30 cellular contexts compared by ENCODE assay signal in the genomic region with DNA sequence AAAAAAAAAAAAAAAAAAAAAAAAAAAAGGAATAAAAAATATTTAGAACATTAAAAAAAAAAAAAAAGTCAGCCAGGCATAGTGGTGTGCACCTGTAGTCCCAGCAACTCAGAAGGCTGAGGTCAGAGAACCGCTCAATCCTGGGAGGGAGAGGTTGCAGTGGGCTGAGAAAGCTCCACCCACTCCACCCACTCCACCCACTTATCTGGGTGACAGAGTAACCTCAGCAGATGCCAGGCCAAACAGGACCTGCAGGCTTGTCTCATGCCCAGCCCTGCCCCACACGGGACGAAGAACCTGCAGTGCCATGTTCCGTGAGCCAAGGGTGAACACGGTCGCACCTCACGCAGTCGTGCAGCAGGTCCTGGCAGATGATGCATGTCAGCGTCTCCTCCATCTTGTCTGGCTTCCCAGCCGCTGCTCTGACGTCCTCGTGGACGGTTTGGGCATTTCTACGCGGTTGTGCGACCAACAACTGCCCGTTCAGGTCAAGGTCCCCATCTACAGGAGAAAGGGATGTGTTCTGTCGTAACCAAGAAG. TPM values are rescaled to one million over a fixed set of nuclear protein-coding genes. Genes with fewer than 3 reads are reported as not detected.
DNase-seq lines count a peak whose midpoint lies in the region; ATAC-seq, FAIRE-seq and TF ChIP-seq lines count a peak whose summit lies in the region.
"Had no signal": no experiment of that assay in that cellular context is flagged by ENCODE, and none has a peak within 500 bp of the region (broad histone marks: within the 10 kb centered on the region; RNA-seq: fewer than 3 reads in every experiment).

No MANE protein-coding gene starts in this region.

- H3K4me1 Mint-ChIP-seq in endothelial cell (ENCODE audit: unreplicated experiment), result no peaks in the 10 kb centered on the region
- H3K4me1 Mint-ChIP-seq: central memory CD8-positive, alpha-beta T cell had no signal

- 88 to 92% (median 91%) methylated on average over 18 of the region's 18 CpGs for WGBS in heart left ventricle, 4 donors

- ATAC-seq in heart left ventricle, result peak in 3 of 4 donors; percentile 27 to 48 (median 38)
- peak; percentile 54 for ATAC-seq in mucosa of descending colon

- FAIRE-seq in urothelium cell line (lab: Jason Lieb, UNC), result peak; percentile 32
- FAIRE-seq: astrocyte, endometrium, HTR-8/SVneo had no signal

- peak overlapping the region; percentile 65 for H3K4me3 Mint-ChIP-seq in endothelial cell (ENCODE audit: unreplicated experiment)
- H3K4me3 Mint-ChIP-seq: activated CD4-positive, alpha-beta T cell treated with anti-CD3 and anti-CD28 coated beads, Interleukin-2, amount 10 ng/mL, durations not matched to agents 7 days and 5 days; activated naive CD8-positive, alpha-beta T cell; CD4-positive, alpha-beta memory T cell; central memory CD8-positive, alpha-beta T cell had no signal

- no peaks in the 10 kb centered on the region for H3K4me1 ChIP-seq in heart left ventricle
- no peaks in the 10 kb centered on the region for H3K4me1 ChIP-seq in right atrium auricular region
- no peaks in the 10 kb centered on the region for H3K4me1 ChIP-seq in mucosa of descending colon (ENCODE audit: low read depth)
- H3K4me1 ChIP-seq in A673 (ENCODE audit: insufficient read depth, low read length, poor library complexity, severe bottlenecking), result no peaks in the 10 kb centered on the region
- H3K4me1 ChIP-seq: right lobe of liver had no signal

- CTCF ChIA-PET in A673 (lab: Charles Lee), result no interaction called here

- H3K4me3 ChIP-seq in heart left ventricle (no peak overlapping the region), right atrium auricular region (no peak overlapping the region), mucosa of descending colon (no peak overlapping the region), A673 (ENCODE audit: low read depth, low read length, poor library complexity, severe bottlenecking) (no peak overlapping the region)
- H3K4me3 ChIP-seq: GM23248, right lobe of liver, suprapubic skin had no signal

- TF ChIP-seq CTCF in heart left ventricle (IDR thresholded peaks at IDR 0.05), result no peak
- TF ChIP-seq CTCF in right atrium auricular region (IDR thresholded peaks at IDR 0.05), result no peak
- TF ChIP-seq CTCF in endothelial cell (IDR thresholded peaks at IDR 0.05; ENCODE audit: unreplicated experiment), result no peak
- TF ChIP-seq CTCF in mucosa of descending colon (IDR thresholded peaks at IDR 0.05), result no peak
- no peak for TF ChIP-seq CTCF in A673 (conservative IDR thresholded peaks at IDR 0.05; ENCODE audit: low read depth, low read length)

- no peak overlapping the region for H3K27ac Mint-ChIP-seq in endothelial cell (ENCODE audit: unreplicated experiment)
- H3K27ac Mint-ChIP-seq: activated CD4-positive, alpha-beta T cell treated with anti-CD3 and anti-CD28 coated beads, Interleukin-2, amount 10 ng/mL, durations not matched to agents 7 days and 5 days; activated naive CD8-positive, alpha-beta T cell; activated T-helper 2 cell treated with anti-CD3 and anti-CD28 coated beads, Interferon-gamma antibody, Interleukin-2, Interleukin-4, amounts not matched to agents 10 μg/mL and 5 μg/mL and 100 μg/mL, durations not matched to agents 14 hours and 24 hours and 36 hours had no signal

- intact Hi-C loops in heart left ventricle (cut with DNase I) (no loop called here), mucosa of descending colon (cut with DNase I, micrococcal nuclease) (no loop called here), A673 (cut with micrococcal nuclease; ENCODE audit: unreplicated experiment) (no loop called here)

- peaks cover 4% of the 10 kb centered on the region for H3K27me3 Mint-ChIP-seq in endothelial cell (ENCODE audit: unreplicated experiment)
- H3K27me3 Mint-ChIP-seq: activated CD4-positive, alpha-beta T cell treated with anti-CD3 and anti-CD28 coated beads, Interleukin-2, amount 10 ng/mL, durations not matched to agents 7 days and 5 days; activated naive CD8-positive, alpha-beta T cell; CD4-positive, alpha-beta memory T cell; central memory CD8-positive, alpha-beta T cell had no signal

- no peaks in the 10 kb centered on the region for H3K9me3 ChIP-seq in heart left ventricle
- H3K9me3 ChIP-seq in right atrium auricular region, result no peaks in the 10 kb centered on the region
- H3K9me3 ChIP-seq in mucosa of descending colon, result no peaks in the 10 kb centered on the region
- no peaks in the 10 kb centered on the region for H3K9me3 ChIP-seq in A673 (ENCODE audit: low read depth, low read length, poor library complexity, severe bottlenecking)
- H3K9me3 ChIP-seq: right lobe of liver, suprapubic skin had no signal

- H3K27ac ChIP-seq in heart left ventricle, result no peak overlapping the region
- H3K27ac ChIP-seq in right atrium auricular region, result no peak overlapping the region
- H3K27ac ChIP-seq in A673 (ENCODE audit: low read depth, low read length, poor library complexity, severe bottlenecking), result no peak overlapping the region
- H3K27ac ChIP-seq: GM23248, KMS-11, right lobe of liver, suprapubic skin, WERI-Rb-1 had no signal

- peak in 1 of 5 donors; percentile 18 for DNase-seq in heart left ventricle
- DNase-seq in right atrium auricular region (ENCODE audit: low spot score), result no peak
- no peak for DNase-seq in endothelial cell (ENCODE audit: low spot score)
- no peak for DNase-seq in mucosa of descending colon
- no peak for DNase-seq in urothelium cell line (ENCODE audit: low spot score)
- DNase-seq in superior temporal gyrus (ENCODE audit: extremely low spot score), result no peak
- DNase-seq in A673 (ENCODE audit: low spot score), result no peak
- no peak for DNase-seq in retina
- DNase-seq: activated CD4-positive, alpha-beta T cell treated with anti-CD3 and anti-CD28 coated beads, Interleukin-2, amount 10 ng/mL, durations not matched to agents 7 days and 5 days; CD4-positive, alpha-beta memory T cell; dermis blood vessel endothelial cell; GM23248; NCI-H1436; NCI-H446; NCI-H82; right lobe of liver; SHP77; stimulated activated CD4-positive, alpha-beta T cell treated with anti-CD3 and anti-CD28 coated beads, Interleukin-12 subunit alpha, Interleukin-12 subunit beta, amount 100 ng/mL, for 4 hours; stimulated activated CD4-positive, alpha-beta T cell treated with anti-CD3 and anti-CD28 coated beads, Interleukin-4, amount 100 ng/mL, for 1 hour; SW 1271; T1000; WERI-Rb-1 had no signal

- H3K9me3 Mint-ChIP-seq in endothelial cell (ENCODE audit: unreplicated experiment), result no peaks in the 10 kb centered on the region
- H3K9me3 Mint-ChIP-seq: activated CD4-positive, alpha-beta T cell treated with anti-CD3 and anti-CD28 coated beads, Interleukin-2, amount 10 ng/mL, durations not matched to agents 7 days and 5 days; activated T-helper 2 cell treated with anti-CD3 and anti-CD28 coated beads, Interferon-gamma antibody, Interleukin-2, Interleukin-4, amounts not matched to agents 10 μg/mL and 5 μg/mL and 100 μg/mL, durations not matched to agents 14 hours and 24 hours and 36 hours; CD4-positive, alpha-beta memory T cell; central memory CD8-positive, alpha-beta T cell had no signal

- no peaks in the 10 kb centered on the region for H3K27me3 ChIP-seq in heart left ventricle
- H3K27me3 ChIP-seq in right atrium auricular region, result no peaks in the 10 kb centered on the region
- H3K27me3 ChIP-seq in A673 (replicated peaks; ENCODE audit: insufficient read depth, low read depth, low read length, poor library complexity), result no peaks in the 10 kb centered on the region
- H3K27me3 ChIP-seq: right lobe of liver, suprapubic skin had no signal

- POLR2A ChIA-PET in A673 (lab: Charles Lee; ENCODE audit: low non-redundant PET), result no interaction called here

- H3K36me3 ChIP-seq in heart left ventricle (peaks cover 0 to 91% (median 86%) of the 10 kb centered on the region in 9 donors), right atrium auricular region (peaks cover 81% of the 10 kb centered on the region), mucosa of descending colon (ENCODE audit: low read depth) (peaks cover 6% of the 10 kb centered on the region), A673 (ENCODE audit: insufficient read depth, low read length, poor library complexity, severe bottlenecking) (peaks cover 24% of the 10 kb centered on the region)

- peaks cover 39% of the 10 kb centered on the region for H3K36me3 Mint-ChIP-seq in endothelial cell (ENCODE audit: low read depth, unreplicated experiment)

- no peak for TF ChIP-seq POLR2A in heart left ventricle (IDR thresholded peaks at IDR 0.05)

- BruUV-seq in A673 (replicated peaks; lab: Mats Ljungman, UMichigan), result no TSS peak

RNA-seq across cellular contexts. Expression of a gene that starts 28.6 kb away (rescaled TPM):
- total RNA-seq in heart left ventricle (10 to 100 TPM; 10.6 to 33.5 (median 16.4) TPM), right atrium auricular region (10 to 100 TPM; 13.6 to 13.8 TPM), endothelial cell (ENCODE audit: unreplicated experiment) (74.1 TPM), mucosa of descending colon (10 to 100 TPM; 50.6 to 65.9 (median 50.7) TPM), A673 (2021) (39.2 and 44.9 TPM in 2 replicates)
- polyA plus RNA-seq in heart left ventricle, result 10 to 100 TPM; 17.4 to 21.6 TPM

RNA-seq across cellular contexts. Expression of a gene that starts 30.1 kb away (rescaled TPM):
- total RNA-seq in heart left ventricle (10 to 100 TPM; 28.3 to 46.2 (median 37.3) TPM), right atrium auricular region (10 to 100 TPM; 32.2 to 49.8 TPM), endothelial cell (ENCODE audit: unreplicated experiment) (44.3 TPM), mucosa of descending colon (10 to 100 TPM; 71.6 to 91.0 (median 89.6) TPM), A673 (2021) (54.5 and 58.4 TPM in 2 replicates)
- 10 to 100 TPM; 12.0 to 34.3 TPM for polyA plus RNA-seq in heart left ventricle
